In the genomic region with DNA sequence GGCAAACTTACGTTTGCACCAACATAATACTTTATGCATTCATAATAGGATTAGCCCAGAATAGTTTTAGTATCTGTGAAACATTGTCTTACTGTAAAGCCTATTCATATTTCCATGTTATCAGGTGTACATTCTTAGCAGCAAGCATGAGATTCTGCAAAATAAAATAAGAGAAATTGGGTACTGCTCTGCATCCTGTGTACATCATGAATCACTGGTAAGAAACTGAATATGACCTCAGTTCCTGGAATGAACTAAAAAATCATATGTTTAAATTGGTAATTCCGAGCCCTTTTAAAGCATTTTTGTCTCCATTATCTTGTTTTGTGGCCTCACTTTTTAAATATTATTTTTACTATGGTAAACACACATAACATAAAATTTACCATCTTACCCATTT, we compare ENCODE assay signal across 26 cellular contexts.
"Had no signal": no experiment of that assay in that cellular context is flagged by ENCODE, and none has a peak within 500 bp of the region (broad histone marks: within the 10 kb centered on the region; RNA-seq: fewer than 3 reads in every experiment).

No MANE protein-coding gene starts in this region.

- H3K27ac Mint-ChIP-seq: immature natural killer cell; memory B cell; mesothelial cell of epicardium; natural killer cell; neural progenitor cell; stimulated activated effector memory CD8-positive, alpha-beta T cell treated with anti-CD3 and anti-CD28 coated beads, Interleukin-12 subunit alpha, Interleukin-12 subunit beta, amount 100 ng/mL, for 72 hours had no signal

- H3K27me3 Mint-ChIP-seq: memory B cell had no signal

- H3K4me3 ChIP-seq: colonic mucosa, esophagus squamous epithelium, gastroesophageal sphincter, left ventricle myocardium inferior, lower lobe of right lung, neural progenitor cell, psoas muscle, right lobe of liver, suprapubic skin, tibial artery, upper lobe of left lung, uterus had no signal

- H2AFZ ChIP-seq: neural progenitor cell had no signal

- H3K4me1 Mint-ChIP-seq: immature natural killer cell; memory B cell; mesothelial cell of epicardium; natural killer cell; stimulated activated effector memory CD8-positive, alpha-beta T cell treated with anti-CD3 and anti-CD28 coated beads, Interleukin-12 subunit alpha, Interleukin-12 subunit beta, amount 100 ng/mL, for 72 hours had no signal

- H3K9me3 Mint-ChIP-seq: memory B cell, mesothelial cell of epicardium, neural progenitor cell had no signal

- DNase-seq: colonic mucosa; dermis blood vessel endothelial cell; esophagus squamous epithelium; glutamatergic neuron; immature natural killer cell; kidney; left cardiac atrium; left ventricle myocardium inferior; lower lobe of right lung; natural killer cell; nucleus accumbens; psoas muscle; retina; right lobe of liver; stimulated activated CD4-positive, alpha-beta T cell treated with anti-CD3 and anti-CD28 coated beads, Interleukin-4, amount 100 ng/mL, for 1 hour; stimulated activated CD8-positive, alpha-beta memory T cell treated with anti-CD3 and anti-CD28 coated beads, Interleukin-4, amount 100 ng/mL, for 48 hours; stimulated activated naive CD8-positive, alpha-beta T cell treated with anti-CD3 and anti-CD28 coated beads, Interleukin-15, Interleukin-2, amounts not matched to agents 100 U/mL and 50 U/mL, for 24 hours; tibial artery; upper lobe of left lung; uterus had no signal

- H3K9ac ChIP-seq: neural progenitor cell had no signal

- ATAC-seq: gastroesophageal sphincter; left cardiac atrium; lower lobe of right lung; natural killer cell; psoas muscle; right lobe of liver; stimulated activated effector memory CD8-positive, alpha-beta T cell treated with anti-CD3 and anti-CD28 coated beads, Interleukin-12 subunit alpha, Interleukin-12 subunit beta, amount 100 ng/mL, for 72 hours; stimulated activated naive CD8-positive, alpha-beta T cell treated with anti-CD3 and anti-CD28 coated beads, Interleukin-15, Interleukin-2, amounts not matched to agents 100 U/mL and 50 U/mL, for 24 hours had no signal

- H3K9me3 ChIP-seq: colonic mucosa, esophagus squamous epithelium, gastroesophageal sphincter, left ventricle myocardium inferior, lower lobe of right lung, psoas muscle, right lobe of liver, suprapubic skin, tibial artery, upper lobe of left lung, uterus had no signal

- H3K4me1 ChIP-seq: colonic mucosa, gastroesophageal sphincter, left ventricle myocardium inferior, lower lobe of right lung, neural progenitor cell, psoas muscle, right lobe of liver, suprapubic skin, upper lobe of left lung, uterus had no signal

- H3K36me3 ChIP-seq: colonic mucosa, esophagus squamous epithelium, gastroesophageal sphincter, left ventricle myocardium inferior, lower lobe of right lung, neural progenitor cell, right lobe of liver, suprapubic skin, tibial artery, upper lobe of left lung, uterus had no signal

- H3K36me3 Mint-ChIP-seq: memory B cell; mesothelial cell of epicardium; natural killer cell; neural progenitor cell; stimulated activated effector memory CD8-positive, alpha-beta T cell treated with anti-CD3 and anti-CD28 coated beads, Interleukin-12 subunit alpha, Interleukin-12 subunit beta, amount 100 ng/mL, for 72 hours had no signal

- H3K4me2 ChIP-seq: neural progenitor cell had no signal

- H3K27ac ChIP-seq: colonic mucosa, esophagus squamous epithelium, gastroesophageal sphincter, left ventricle myocardium inferior, lower lobe of right lung, neural progenitor cell, psoas muscle, right lobe of liver, suprapubic skin, tibial artery, upper lobe of left lung, uterus had no signal

- FAIRE-seq: kidney had no signal

- H3K4me3 Mint-ChIP-seq: immature natural killer cell; memory B cell; mesothelial cell of epicardium; natural killer cell; neural progenitor cell; stimulated activated effector memory CD8-positive, alpha-beta T cell treated with anti-CD3 and anti-CD28 coated beads, Interleukin-12 subunit alpha, Interleukin-12 subunit beta, amount 100 ng/mL, for 72 hours had no signal

- H3K27me3 ChIP-seq: colonic mucosa, esophagus squamous epithelium, gastroesophageal sphincter, neural progenitor cell, right lobe of liver, suprapubic skin, tibial artery, upper lobe of left lung, uterus had no signal
